In genomic region chr11:73141309-73142127, GRCh38 we compare ENCODE assay signal across 8 cellular contexts. TPM values are rescaled to one million over a fixed set of nuclear protein-coding genes. Genes with fewer than 3 reads are reported as not detected.
DNase-seq lines count a peak whose midpoint lies in the region; ATAC-seq and TF ChIP-seq lines count a peak whose summit lies in the region.

No MANE protein-coding gene starts in this region.

- H3K4me3 ChIP-seq in DND-41 (ENCODE audit: low read depth in 1 of 2, low read length in 2 of 2) (peak overlapping the region; percentile 47 to 70), Karpas-422 (ENCODE audit: low read length) (peak overlapping the region; percentile 88), smooth muscle cell (peak overlapping the region; percentile 80)

- no TSS peak for BruUV-seq in MCF 10A (replicated peaks; lab: Mats Ljungman, UMichigan)

- H3K27ac ChIP-seq in DND-41 (ENCODE audit: low read length): peak overlapping the region; percentile 97
- peak overlapping the region; percentile 92 for H3K27ac ChIP-seq in Karpas-422 (ENCODE audit: low read length)
- H3K27ac ChIP-seq in smooth muscle cell (ENCODE audit: low read depth): peak overlapping the region; percentile 89

- no peaks in the 10 kb centered on the region for H3K9me2 ChIP-seq in Karpas-422 (replicated peaks; ENCODE audit: insufficient read depth, low read length)

- H2AFZ ChIP-seq in DND-41 (ENCODE audit: low read depth, low read length) (peak overlapping the region; percentile 73), Karpas-422 (ENCODE audit: low read length) (no peak overlapping the region), smooth muscle cell (ENCODE audit: low read depth) (peak overlapping the region; percentile 91)

- ATAC-seq in DND-41 (ENCODE audit: insufficient read depth, low read depth): peak; percentile 34
- ATAC-seq in GM21528 (IDR thresholded peaks at IDR 0.05; ENCODE audit: low FRiP score, unreplicated experiment): peak; percentile 29
- no peak for ATAC-seq in GM21367 (IDR thresholded peaks at IDR 0.05; ENCODE audit: unreplicated experiment)

- peak; percentile 76 for DNase-seq in DND-41
- DNase-seq in Karpas-422: peak; percentile 91
- DNase-seq in T-helper 2 cell treated with Interferon-gamma antibody and Interleukin-4, amounts not matched to agents 5 μg/mL and 100 μg/mL, for 36 hours (ENCODE audit: low spot score): peak; percentile 44
- peak; percentile 58 for DNase-seq in MCF 10A (ENCODE audit: unreplicated experiment)
- peak; percentile 63 for DNase-seq in iPS-NIHi11 (ENCODE audit: low spot score)
- DNase-seq in smooth muscle cell (lab: John Stamatoyannopoulos, UW; ENCODE audit: unreplicated experiment): peak; percentile 71

- H3K9me3 Mint-ChIP-seq in T-helper 2 cell treated with Interferon-gamma antibody and Interleukin-4, amounts not matched to agents 5 μg/mL and 100 μg/mL, for 36 hours: no peaks in the 10 kb centered on the region
- no peaks in the 10 kb centered on the region for H3K9me3 Mint-ChIP-seq in MCF 10A (ENCODE audit: unreplicated experiment)

- peak overlapping the region; percentile 92 for H3K27ac Mint-ChIP-seq in T-helper 2 cell treated with Interferon-gamma antibody and Interleukin-4, amounts not matched to agents 5 μg/mL and 100 μg/mL, for 36 hours
- peak overlapping the region; percentile 75 for H3K27ac Mint-ChIP-seq in MCF 10A (ENCODE audit: low read depth, unreplicated experiment)

- H3K27me3 ChIP-seq in DND-41 (ENCODE audit: insufficient read depth, low read length, poor library complexity) (no peaks in the 10 kb centered on the region), Karpas-422 (ENCODE audit: low read length) (no peaks in the 10 kb centered on the region), smooth muscle cell (ENCODE audit: low read depth) (no peaks in the 10 kb centered on the region)

- intact Hi-C loops in MCF 10A (cut with micrococcal nuclease): loop anchor here (1.0 kb wide), 3 partner anchors 37 to 310 kb away; no protein-coding TSS in a partner anchor

- peak overlapping the region; percentile 89 for H3K4me2 ChIP-seq in DND-41 (ENCODE audit: insufficient read depth, low read length)
- peak overlapping the region; percentile 95 for H3K4me2 ChIP-seq in Karpas-422 (ENCODE audit: low read depth, low read length, poor library complexity, severe bottlenecking)
- H3K4me2 ChIP-seq in smooth muscle cell: peak overlapping the region; percentile 94

- H3K9ac ChIP-seq in DND-41 (ENCODE audit: low read depth, low read length) (peak overlapping the region; percentile 74), Karpas-422 (ENCODE audit: low read length) (peak overlapping the region; percentile 92), smooth muscle cell (ENCODE audit: low read depth) (peak overlapping the region; percentile 85)

- TF ChIP-seq CTCF in DND-41 (IDR thresholded peaks at IDR 0.05; ENCODE audit: borderline replicate concordance, extremely low read depth, low read length, poor library complexity, severe bottlenecking) (no peak), MCF 10A (IDR thresholded peaks at IDR 0.05; ENCODE audit: unreplicated experiment) (no peak), smooth muscle cell (IDR thresholded peaks at IDR 0.05; ENCODE audit: borderline replicate concordance, insufficient read depth, poor library complexity, severe bottlenecking) (no peak)

- H3F3A ChIP-seq in smooth muscle cell (ENCODE audit: low read depth): no peaks in the 10 kb centered on the region

- H4K20me1 ChIP-seq in DND-41 (ENCODE audit: insufficient read depth, low read length) (peaks cover 12% of the 10 kb centered on the region; the same call in 1 of the 2 replicates), Karpas-422 (ENCODE audit: insufficient read depth, low read depth, low read length) (no peaks in the 10 kb centered on the region; the same call in 1 of the 2 replicates), smooth muscle cell (ENCODE audit: low read depth) (peaks cover 26% of the 10 kb centered on the region)

- POLR2A ChIA-PET in MCF 10A (lab: Yijun Ruan, JAX): interaction anchor here (0.7 to 2.4 kb wide), 4 partner anchors 45 to 328 kb away, joined by 3 to 8 read pairs (median 4); no protein-coding TSS in a partner anchor

- WGBS in smooth muscle cell (ENCODE audit: low lambda C conversion rate): under 1% methylated on average over 64 of the region's 71 CpGs

- H3K9me3 ChIP-seq in DND-41 (ENCODE audit: insufficient read depth, low read length, severe bottlenecking) (no peaks in the 10 kb centered on the region), Karpas-422 (ENCODE audit: low read length) (no peaks in the 10 kb centered on the region), smooth muscle cell (replicated peaks; ENCODE audit: low read depth) (no peaks in the 10 kb centered on the region)

- H3K4me1 ChIP-seq in DND-41 (ENCODE audit: insufficient read depth, low read length) (peaks cover 44% of the 10 kb centered on the region), Karpas-422 (ENCODE audit: low read length) (peaks cover 71% of the 10 kb centered on the region), smooth muscle cell (ENCODE audit: low read depth) (peaks cover 21% of the 10 kb centered on the region)

- H3K36me3 ChIP-seq in DND-41 (ENCODE audit: insufficient read depth, low read length): peaks cover 24% of the 10 kb centered on the region
- H3K36me3 ChIP-seq in Karpas-422 (ENCODE audit: insufficient read depth, low read length): peaks cover 26% of the 10 kb centered on the region
- H3K36me3 ChIP-seq in smooth muscle cell (ENCODE audit: low read depth): no peaks in the 10 kb centered on the region

- H3K4me1 Mint-ChIP-seq in T-helper 2 cell treated with Interferon-gamma antibody and Interleukin-4, amounts not matched to agents 5 μg/mL and 100 μg/mL, for 36 hours (ENCODE audit: low read depth): peaks cover 38% of the 10 kb centered on the region
- peaks cover 7% of the 10 kb centered on the region for H3K4me1 Mint-ChIP-seq in MCF 10A (ENCODE audit: insufficient read depth, unreplicated experiment)

- H3K36me3 Mint-ChIP-seq in T-helper 2 cell treated with Interferon-gamma antibody and Interleukin-4, amounts not matched to agents 5 μg/mL and 100 μg/mL, for 36 hours (ENCODE audit: low read depth): peaks cover 29% of the 10 kb centered on the region
- peaks cover 10% of the 10 kb centered on the region for H3K36me3 Mint-ChIP-seq in MCF 10A (ENCODE audit: insufficient read depth, unreplicated experiment)

- H3K27me3 Mint-ChIP-seq in T-helper 2 cell treated with Interferon-gamma antibody and Interleukin-4, amounts not matched to agents 5 μg/mL and 100 μg/mL, for 36 hours (ENCODE audit: low read depth): no peaks in the 10 kb centered on the region
- no peaks in the 10 kb centered on the region for H3K27me3 Mint-ChIP-seq in MCF 10A (ENCODE audit: insufficient read depth, unreplicated experiment)

- CTCF ChIA-PET in MCF 10A (lab: Yijun Ruan, JAX): interaction anchor here (0.9 to 1.0 kb wide), 5 partner anchors 16 to 310 kb away, joined by 3 to 5 read pairs (median 4); no protein-coding TSS in a partner anchor

- peak overlapping the region; percentile 88 for H3K4me3 Mint-ChIP-seq in T-helper 2 cell treated with Interferon-gamma antibody and Interleukin-4, amounts not matched to agents 5 μg/mL and 100 μg/mL, for 36 hours
- peak overlapping the region; percentile 99 for H3K4me3 Mint-ChIP-seq in MCF 10A (ENCODE audit: unreplicated experiment)

- H3K79me2 ChIP-seq in DND-41 (ENCODE audit: insufficient read depth, low read length) (peaks cover 53% of the 10 kb centered on the region), Karpas-422 (ENCODE audit: low read length) (peaks cover 53% of the 10 kb centered on the region), smooth muscle cell (ENCODE audit: low read depth) (peaks cover 46% of the 10 kb centered on the region)

RNA-seq across cellular contexts. Expression of gene FCHSD2, which starts 0.6 kb away (rescaled TPM):
- total RNA-seq in Karpas-422 (2014; rRNA removed; shearing (Covaris generic); ENCODE audit: low replicate concordance): 41.1 and 48.2 TPM in 2 replicates
- total RNA-seq in MCF 10A (2022): 12.8 and 14.0 TPM in 2 replicates
- total RNA-seq in smooth muscle cell: 14.6 and 18.3 TPM in 2 replicates
- polyA plus RNA-seq in smooth muscle cell: 18.8 and 24.3 TPM in 2 replicates
